In genomic region chr20:5859611-5860010, GRCh38 we compare ENCODE assay signal across 34 cellular contexts. TPM values are rescaled to one million over a fixed set of nuclear protein-coding genes. Genes with fewer than 3 reads are reported as not detected.
DNase-seq lines count a peak whose midpoint lies in the region; ATAC-seq and TF ChIP-seq lines count a peak whose summit lies in the region.
"Had no signal": no experiment of that assay in that cellular context is flagged by ENCODE, and none has a peak within 500 bp of the region (broad histone marks: within the 10 kb centered on the region; RNA-seq: fewer than 3 reads in every experiment).

No MANE protein-coding gene starts in this region.

- H2AFZ ChIP-seq in fibroblast of lung (ENCODE audit: low read length) = no peak overlapping the region

- no peak for ATAC-seq in HG03565 (IDR thresholded peaks at IDR 0.05; ENCODE audit: unreplicated experiment)
- ATAC-seq: gastroesophageal sphincter; lower lobe of right lung; naive thymus-derived CD8-positive, alpha-beta T cell; right lobe of liver had no signal

- no peaks in the 10 kb centered on the region for H3K79me2 ChIP-seq in fibroblast of lung (ENCODE audit: control insufficient read depth, insufficient read depth, low read length)

- no peak overlapping the region for H3K4me2 ChIP-seq in fibroblast of lung (ENCODE audit: extremely low read depth, insufficient read depth, low read length)

- no peak for TF ChIP-seq POLR2A in esophagus muscularis mucosa (IDR thresholded peaks at IDR 0.05; ENCODE audit: low read depth)

- no peaks in the 10 kb centered on the region for H3K27me3 ChIP-seq in fibroblast of lung (ENCODE audit: control insufficient read depth, insufficient read depth, low read length)
- H3K27me3 ChIP-seq in esophagus muscularis mucosa = no peaks in the 10 kb centered on the region
- H3K27me3 ChIP-seq: BE2C, gastroesophageal sphincter, right lobe of liver, thyroid gland, vagina had no signal

- H3K9me3 ChIP-seq in fibroblast of lung (ENCODE audit: control insufficient read depth, insufficient read depth, low read depth, low read length) = no peaks in the 10 kb centered on the region
- H3K9me3 ChIP-seq in esophagus muscularis mucosa = no peaks in the 10 kb centered on the region
- H3K9me3 ChIP-seq: BE2C, gastroesophageal sphincter, lower lobe of right lung, prostate gland, right lobe of liver, thyroid gland, vagina had no signal

- H4K20me1 ChIP-seq in fibroblast of lung (ENCODE audit: control insufficient read depth, extremely low read depth, insufficient read depth, low read length) = no peaks in the 10 kb centered on the region

- intact Hi-C loops in esophagus muscularis mucosa (cut with DNase I) = no loop called here

- H3K27ac ChIP-seq in fibroblast of lung (ENCODE audit: insufficient read depth, low read length) (no peak overlapping the region), esophagus muscularis mucosa (replicated peaks in 1 of 4) (no peak overlapping the region)
- H3K27ac ChIP-seq: epithelial cell of prostate, gastroesophageal sphincter, lower lobe of right lung, prostate gland, right lobe of liver, thyroid gland, vagina had no signal

- H3K9ac ChIP-seq in fibroblast of lung (ENCODE audit: insufficient read depth, low read length) = no peak overlapping the region

- peaks cover 2% of the 10 kb centered on the region for H3K4me1 ChIP-seq in fibroblast of lung (ENCODE audit: control insufficient read depth, extremely low read depth, insufficient read depth, low read length)
- peaks cover 21 to 27% (median 23%) of the 10 kb centered on the region in 4 donors for H3K4me1 ChIP-seq in esophagus muscularis mucosa
- H3K4me1 ChIP-seq: BE2C, prostate gland, right lobe of liver, vagina had no signal

- WGBS in esophagus muscularis mucosa = 86% methylated on average over 5 of the region's 5 CpGs

- peak; percentile 16 for DNase-seq in A172 (ENCODE audit: low spot score)
- DNase-seq in ELR (ENCODE audit: low read depth) = peak; percentile 30
- DNase-seq in RPMI7951 (ENCODE audit: low read depth) = peak; percentile 81
- DNase-seq in fibroblast of lung (ENCODE audit: low read depth in 2 of 2) = peak; percentile 26 to 42
- no peak for DNase-seq in SW480 (ENCODE audit: low spot score)
- DNase-seq in SK-N-DZ (ENCODE audit: low spot score) = no peak
- no peak for DNase-seq in esophagus muscularis mucosa (ENCODE audit: extremely low spot score)
- DNase-seq: activated CD4-positive, alpha-beta memory T cell treated with anti-CD3 and anti-CD28 coated beads, Interleukin-2, amount 10 ng/mL, durations not matched to agents 7 days and 5 days; activated CD4-positive, alpha-beta T cell treated with anti-CD3 and anti-CD28 coated beads for 1 hour; activated CD8-positive, alpha-beta memory T cell treated with anti-CD3 and anti-CD28 coated beads, Interleukin-2, amount 50 U/mL, for 48 hours; activated naive CD4-positive, alpha-beta T cell treated with anti-CD3 and anti-CD28 coated beads, Interleukin-2, amount 50 U/mL, for 16 hours; amygdala; BE2C; CD8-positive, alpha-beta memory T cell; effector CD4-positive, alpha-beta T cell; lower lobe of right lung; naive thymus-derived CD8-positive, alpha-beta T cell; NCI-H1417; NCI-H2081 treated with DMSO at 0.1 percent for 48 hours; NCI-H2227 treated with DMSO at 0.1 percent for 48 hours; NCI-H526 treated with DMSO at 0.1 percent for 48 hours; NK-92 treated with Interleukin-12 subunit alpha and Interleukin-12 subunit beta, amount 100 ng/mL, for 24 hours; right lobe of liver; Right ventricle myocardium superior; stimulated activated CD4-positive, alpha-beta T cell treated with anti-CD3 and anti-CD28 coated beads, Interleukin-12 subunit alpha, Interleukin-12 subunit beta, amount 100 ng/mL, for 4 hours; stimulated activated CD4-positive, alpha-beta T cell treated with anti-CD3 and anti-CD28 coated beads, Interleukin-2, amount 100 ng/mL, for 48 hours; thyroid gland had no signal

- no peak overlapping the region for H3K4me3 ChIP-seq in fibroblast of lung (replicated peaks in 1 of 4; ENCODE audit: control extremely low read depth in 1 of 4, insufficient read depth in 1 of 4, low read depth in 3 of 4, low read length in 4 of 4)
- no peak overlapping the region for H3K4me3 ChIP-seq in esophagus muscularis mucosa
- H3K4me3 ChIP-seq: gastroesophageal sphincter, lower lobe of right lung, prostate gland, right lobe of liver, thyroid gland, vagina had no signal

- no peak for TF ChIP-seq CTCF in fibroblast of lung (conservative IDR thresholded peaks at IDR 0.05 in 1 of 2, IDR thresholded peaks at IDR 0.05 in 1 of 2; ENCODE audit: low read depth in 1 of 2, low read length in 2 of 2)
- no peak for TF ChIP-seq CTCF in esophagus muscularis mucosa (IDR thresholded peaks at IDR 0.05)

- TF ChIP-seq EP300 in esophagus muscularis mucosa (IDR thresholded peaks at IDR 0.05) = no peak

- H3K36me3 ChIP-seq in fibroblast of lung (ENCODE audit: control insufficient read depth, insufficient read depth, low read length) = no peaks in the 10 kb centered on the region
- peaks cover 0 to 3% (median 0%) of the 10 kb centered on the region in 4 donors for H3K36me3 ChIP-seq in esophagus muscularis mucosa
- H3K36me3 ChIP-seq: BE2C, gastroesophageal sphincter, prostate gland, right lobe of liver, thyroid gland, vagina had no signal

RNA-seq across cellular contexts. Expression of gene CHGB, which starts 51.7 kb away (rescaled TPM):
- 0.03 and 0.34 TPM in 2 replicates for total RNA-seq in A172 (2014; rRNA removed; shearing (Covaris generic))
- total RNA-seq in RPMI7951 (2014; rRNA removed; shearing (Covaris generic)) = 0.36 and 0.39 TPM in 2 replicates
- total RNA-seq in fibroblast of lung = under 0.01 TPM in 1 of 2 replicates, not detected in the other
- 0.09 and 0.12 TPM in 2 replicates for polyA plus RNA-seq in fibroblast of lung
- polyA plus RNA-seq in fibroblast of lung (2012) = not detected in 2 replicates
- polyA minus RNA-seq in fibroblast of lung (ENCODE audit: low replicate concordance) = not detected in 2 replicates
- polyA plus RNA-seq in SK-N-DZ (2014; cell fraction: cytosol; rRNA removed) = 20.7 and 30.3 TPM in 2 replicates
- 10.4 and 15.1 TPM in 2 replicates for polyA plus RNA-seq in SK-N-DZ (2014; cell fraction: nucleus; rRNA removed)
- 1 to 10 TPM in 2 of 4 donors, under 1 TPM in 2; 0.29 to 1.6 (median 0.95) TPM for total RNA-seq in esophagus muscularis mucosa
- total RNA-seq: activated CD4-positive, alpha-beta memory T cell treated with anti-CD3 and anti-CD28 coated beads, Interleukin-2, amount 10 ng/mL, durations not matched to agents 7 days and 5 days; bronchial epithelial cell; naive thymus-derived CD8-positive, alpha-beta T cell had no signal
- polyA plus RNA-seq: CD8-positive, alpha-beta memory T cell; IgD-negative memory B cell; naive thymus-derived CD8-positive, alpha-beta T cell had no signal

Comparison
In these comparisons a context has a peak if more than half of its experiments do, and no peak if none do; other contexts are left out.
1. DNase-seq: peak in A172 (single experiment), ELR (single experiment), RPMI7951 (single experiment) and fibroblast of lung (2 of 2); none in SW480 (single experiment), SK-N-DZ (single experiment) and esophagus muscularis mucosa (single experiment).